In the genomic region with DNA sequence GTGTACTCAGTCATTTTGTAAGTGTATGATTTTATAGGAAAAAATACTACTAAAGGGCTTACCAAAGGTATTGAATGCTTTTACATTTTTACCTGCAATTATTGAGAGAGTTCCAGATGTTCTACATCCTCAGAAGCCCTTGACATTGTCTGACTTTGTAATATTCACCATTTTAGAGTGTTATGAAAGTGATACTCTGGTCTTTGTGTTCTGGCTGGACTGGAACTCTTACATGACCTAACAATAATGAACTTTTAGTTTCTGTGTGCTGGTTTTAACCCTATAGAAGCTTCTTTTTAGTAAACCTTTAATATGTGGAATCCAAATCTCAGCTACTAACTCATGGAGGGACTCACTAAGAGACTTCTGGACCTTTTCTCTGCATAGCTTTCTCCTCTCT, we compare ENCODE assay signal across 6 cellular contexts.
"Had no signal": no experiment of that assay in that cellular context is flagged by ENCODE, and none has a peak within 500 bp of the region (broad histone marks: within the 10 kb centered on the region; RNA-seq: fewer than 3 reads in every experiment).

No MANE protein-coding gene starts in this region.

- H3K27ac ChIP-seq: HL-60 had no signal

- ATAC-seq: HepG2, K562 had no signal

- DNase-seq: IMR-90, KBM-7, KG1 had no signal

- H3K4me3 ChIP-seq: K562 had no signal
